33 cellular contexts compared by ENCODE assay signal in the genomic region with DNA sequence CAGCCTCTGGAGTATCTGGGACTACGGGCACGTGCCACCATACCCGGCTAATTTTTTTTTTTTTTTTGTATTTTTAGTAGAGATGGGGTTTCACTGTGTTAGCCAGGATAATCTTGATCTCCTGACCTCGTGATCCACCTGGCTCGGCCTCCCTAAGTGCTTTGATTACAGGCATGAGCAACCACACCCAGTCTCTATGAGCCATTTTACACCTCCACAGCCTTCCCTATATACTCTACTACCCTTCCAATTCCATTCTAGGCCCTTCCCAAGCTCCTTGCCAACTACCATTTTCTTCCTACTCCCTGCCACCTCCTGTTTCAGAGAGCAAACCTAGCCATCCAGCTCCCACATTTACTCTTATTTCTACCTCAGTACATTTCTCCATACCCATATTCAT. TPM values are rescaled to one million over a fixed set of nuclear protein-coding genes. Genes with fewer than 3 reads are reported as not detected.
"Had no signal": no experiment of that assay in that cellular context is flagged by ENCODE, and none has a peak within 500 bp of the region (broad histone marks: within the 10 kb centered on the region; RNA-seq: fewer than 3 reads in every experiment).

No MANE protein-coding gene starts in this region.

- H3K36me3 Mint-ChIP-seq: activated CD4-positive, alpha-beta memory T cell treated with anti-CD3 and anti-CD28 coated beads for 36 hours had no signal

- H3K4me2 ChIP-seq: KMS-11, SK-N-SH had no signal

- H3K27ac ChIP-seq: adrenal gland, brain microvascular endothelial cell, cardiac muscle cell, KMS-11, SJSA1, VCaP had no signal

- H3K36me3 ChIP-seq: adrenal gland, brain microvascular endothelial cell, cardiac muscle cell, SJSA1 had no signal

- H3K9me3 ChIP-seq: adrenal gland, SJSA1, SK-N-SH had no signal

- DNase-seq: activated B cell treated with CpG ODN at 0.5 μM for 24 hours; activated CD4-positive, alpha-beta memory T cell treated with anti-CD3 and anti-CD28 coated beads for 36 hours; activated CD4-positive, alpha-beta T cell treated with anti-CD3 and anti-CD28 coated beads for 4 hours; activated CD4-positive, alpha-beta T cell treated with anti-CD3 and anti-CD28 coated beads, Interleukin-2, amount 50 U/mL, for 1 hour; activated CD4-positive, CD25-positive, alpha-beta regulatory T cell treated with anti-CD3 and anti-CD28 coated beads, Interleukin-2, amount 50 U/mL, for 72 hours; activated CD8-positive, alpha-beta memory T cell treated with anti-CD3 and anti-CD28 coated beads, Interleukin-2, amount 50 U/mL, for 4 hours; activated gamma-delta T cell treated with Interleukin-2 at 50 U/mL for 16 hours; activated naive CD4-positive, alpha-beta T cell treated with anti-CD3 and anti-CD28 coated beads for 36 hours; activated T-cell treated with anti-CD3 and anti-CD28 coated beads for 4 hours; activated T-cell treated with anti-CD3 and anti-CD28 coated beads, Interleukin-2, amount 50 U/mL, for 4 hours; adrenal gland; anterior cingulate cortex; brain microvascular endothelial cell; NCI-H1105; NCI-H1436; NCI-H1694; NCI-H1930; NCI-H2081 treated with DMSO at 0.1 percent for 48 hours; NCI-H345; NCI-H524 treated with DMSO at 0.1 percent for 48 hours; SHP77 treated with DMSO at 0.1 percent for 48 hours; SK-N-SH had no signal

- H3K27me3 ChIP-seq: adrenal gland, brain microvascular endothelial cell, cardiac muscle cell, SJSA1 had no signal

- H3K4me1 ChIP-seq: SJSA1 had no signal

- H3K4me3 ChIP-seq: adrenal gland, cardiac muscle cell, SJSA1 had no signal

- H3K9me2 ChIP-seq: SK-N-SH had no signal

- H3K9ac ChIP-seq: KMS-11, SK-N-SH had no signal

- ATAC-seq: activated naive CD4-positive, alpha-beta T cell treated with anti-CD3 and anti-CD28 coated beads, Interleukin-2, amount 50 U/mL, for 72 hours; activated T-cell treated with anti-CD3 and anti-CD28 coated beads, Interleukin-2, amount 50 U/mL, for 4 hours; Panc1 had no signal

- H3K27me3 Mint-ChIP-seq: activated B cell treated with CpG ODN at 0.5 μM for 24 hours; activated CD4-positive, alpha-beta memory T cell treated with anti-CD3 and anti-CD28 coated beads for 36 hours had no signal

- H3K27ac Mint-ChIP-seq: activated B cell treated with CpG ODN at 0.5 μM for 24 hours; activated CD4-positive, alpha-beta memory T cell treated with anti-CD3 and anti-CD28 coated beads for 36 hours; activated naive CD4-positive, alpha-beta T cell treated with anti-CD3 and anti-CD28 coated beads for 36 hours; activated T-helper 1 cell treated with anti-CD3 and anti-CD28 coated beads, Interleukin-12 subunit alpha, Interleukin-12 subunit beta, Interleukin-2, Interleukin-4 antibody, amounts not matched to agents 30 ng/mL and 10 ng/mL and 1 ng/mL, durations not matched to agents 14 hours and 24 hours and 36 hours; T-helper 1 cell treated with Interleukin-12 subunit alpha and Interleukin-12 subunit beta and Interleukin-4 antibody, amounts not matched to agents 30 μg/mL and 1 μg/mL, for 36 hours had no signal

- H3K4me3 Mint-ChIP-seq: activated B cell treated with CpG ODN at 0.5 μM for 24 hours; activated CD4-positive, alpha-beta memory T cell treated with anti-CD3 and anti-CD28 coated beads for 36 hours; activated naive CD4-positive, alpha-beta T cell treated with anti-CD3 and anti-CD28 coated beads for 36 hours; activated T-cell treated with anti-CD3 and anti-CD28 coated beads, Interleukin-2, amount 50 U/mL, for 4 hours; activated T-helper 1 cell treated with anti-CD3 and anti-CD28 coated beads, Interleukin-12 subunit alpha, Interleukin-12 subunit beta, Interleukin-2, Interleukin-4 antibody, amounts not matched to agents 30 ng/mL and 10 ng/mL and 1 ng/mL, durations not matched to agents 14 hours and 24 hours and 36 hours; T-helper 1 cell treated with Interleukin-12 subunit alpha and Interleukin-12 subunit beta and Interleukin-4 antibody, amounts not matched to agents 30 μg/mL and 1 μg/mL, for 36 hours had no signal

- H3K9me3 Mint-ChIP-seq: activated B cell treated with CpG ODN at 0.5 μM for 24 hours; activated CD4-positive, alpha-beta memory T cell treated with anti-CD3 and anti-CD28 coated beads for 36 hours; activated naive CD4-positive, alpha-beta T cell treated with anti-CD3 and anti-CD28 coated beads for 36 hours; activated T-cell treated with anti-CD3 and anti-CD28 coated beads, Interleukin-2, amount 50 U/mL, for 4 hours; activated T-helper 1 cell treated with anti-CD3 and anti-CD28 coated beads, Interleukin-12 subunit alpha, Interleukin-12 subunit beta, Interleukin-2, Interleukin-4 antibody, amounts not matched to agents 30 ng/mL and 10 ng/mL and 1 ng/mL, durations not matched to agents 14 hours and 24 hours and 36 hours; T-helper 1 cell treated with Interleukin-12 subunit alpha and Interleukin-12 subunit beta and Interleukin-4 antibody, amounts not matched to agents 30 μg/mL and 1 μg/mL, for 36 hours had no signal

RNA-seq across cellular contexts. Expression of a gene that starts 19.7 kb away (rescaled TPM):
- total RNA-seq: cardiac muscle cell, NCI-H460, SJSA1 had no signal
- polyA plus RNA-seq: cardiac muscle cell, SK-N-SH had no signal

RNA-seq across cellular contexts. Expression of a gene that starts 48.8 kb away (rescaled TPM):
- total RNA-seq: M059J, NCI-H460, RPMI7951, SJSA1 had no signal
- polyA plus RNA-seq: cardiac muscle cell, SK-N-SH had no signal
